ENCODE assay signal across 22 cellular contexts in genomic region chr10:49068209-49068608, GRCh38. TPM values are rescaled to one million over a fixed set of nuclear protein-coding genes. Genes with fewer than 3 reads are reported as not detected.
"Had no signal": no experiment of that assay in that cellular context is flagged by ENCODE, and none has a peak within 500 bp of the region (broad histone marks: within the 10 kb centered on the region; RNA-seq: fewer than 3 reads in every experiment).

No MANE protein-coding gene starts in this region.

- H3K27me3 ChIP-seq: MG63, SJSA1 had no signal

- H3K9me3 ChIP-seq: MG63, SJSA1 had no signal

- H3K27ac ChIP-seq: SJSA1, SK-N-MC had no signal

- H3K4me1 ChIP-seq: SJSA1 had no signal

- H3K4me3 ChIP-seq: MG63, SJSA1, SK-N-MC had no signal

- DNase-seq: IMR-90, Karpas-422, KG1, MG63, NCI-H1092 treated with DMSO at 0.1 percent for 48 hours, NCI-H1417, NCI-H1436 treated with DMSO at 0.1 percent for 48 hours, NCI-H1694, NCI-H187 treated with DMSO at 0.1 percent for 48 hours, NCI-H2081, NCI-H2107, NCI-H2227 treated with DMSO at 0.1 percent for 48 hours, NCI-H524, NCI-H69, NCI-H774, Right ventricle myocardium superior, RPMI8226, SIG-M5 had no signal

- H3K36me3 ChIP-seq: SJSA1 had no signal

RNA-seq across cellular contexts. Expression of gene VSTM4, which starts 47.1 kb away (rescaled TPM):
- total RNA-seq: HT-29, NCI-H460 had no signal
